In genomic region chr1:157948547-157949152, GRCh38 we compare ENCODE assay signal across 8 cellular contexts. TPM values are rescaled to one million over a fixed set of nuclear protein-coding genes. Genes with fewer than 3 reads are reported as not detected.
A peak's percentile ranks its signal among the peaks of the same experiment; 100 is the strongest.
DNase-seq lines count a peak whose midpoint lies in the region; ATAC-seq and TF ChIP-seq lines count a peak whose summit lies in the region.

No MANE protein-coding gene starts in this region.

- TF ChIP-seq CTCF in AG10803 (conservative IDR thresholded peaks at IDR 0.05; ENCODE audit: low read length) (peak; percentile 55), HEK293 (tag by site-specific recombination; IDR thresholded peaks at IDR 0.05) (peak; percentile 76), left ventricle myocardium inferior (IDR thresholded peaks at IDR 0.05; ENCODE audit: borderline replicate concordance) (peak; percentile 76), testis (IDR thresholded peaks at IDR 0.05) (no peak)

- TF ChIP-seq POLR2A in testis (IDR thresholded peaks at IDR 0.05) = no peak

- H3K4me1 ChIP-seq in HEK293 (ENCODE audit: control insufficient read depth, insufficient read depth, low read length) (no peaks in the 10 kb centered on the region), left ventricle myocardium inferior (no peaks in the 10 kb centered on the region), testis (no peaks in the 10 kb centered on the region)
- H3K4me1 ChIP-seq in effector memory CD4-positive, alpha-beta T cell (ENCODE audit: control insufficient read depth, insufficient read depth, low read length, poor library complexity, severe bottlenecking) = no peaks in the 10 kb centered on the region

- no peaks in the 10 kb centered on the region for H3K9me3 ChIP-seq in HEK293 (ENCODE audit: control insufficient read depth, insufficient read depth, low read depth, low read length)
- H3K9me3 ChIP-seq in left ventricle myocardium inferior (replicated peaks) = no peaks in the 10 kb centered on the region
- H3K9me3 ChIP-seq in testis = no peaks in the 10 kb centered on the region
- H3K9me3 ChIP-seq in effector memory CD4-positive, alpha-beta T cell (ENCODE audit: control insufficient read depth, low read length) = no peaks in the 10 kb centered on the region

- POLR2A ChIA-PET in HEK293 (lab: Yijun Ruan, JAX) = no interaction called here

- H3K4me3 ChIP-seq in AG10803 (ENCODE audit: low read length) (no peak overlapping the region), HEK293 (ENCODE audit: low read depth, low read length) (no peak overlapping the region), left ventricle myocardium inferior (no peak overlapping the region), testis (no peak overlapping the region)
- H3K4me3 ChIP-seq in effector memory CD4-positive, alpha-beta T cell (ENCODE audit: insufficient read depth, low read depth, low read length, poor library complexity, severe bottlenecking) = no peak overlapping the region

- WGBS in testis, 2 donors = 33 to 37% methylated on average over 1 to 2 of the region's 2 CpGs

- H3K36me3 ChIP-seq in HEK293 (ENCODE audit: control insufficient read depth in 2 of 2, insufficient read depth in 1 of 2, low read length in 2 of 2) (no peaks in the 10 kb centered on the region), left ventricle myocardium inferior (no peaks in the 10 kb centered on the region), testis (ENCODE audit: low read depth, missing control alignments) (no peaks in the 10 kb centered on the region)
- H3K36me3 ChIP-seq in effector memory CD4-positive, alpha-beta T cell (ENCODE audit: control insufficient read depth, insufficient read depth, low read length) = no peaks in the 10 kb centered on the region

- ATAC-seq in HG02798 (IDR thresholded peaks at IDR 0.05; ENCODE audit: poor library complexity, unreplicated experiment) = no peak
- ATAC-seq in HG03108 (IDR thresholded peaks at IDR 0.05; ENCODE audit: unreplicated experiment) = no peak

- peak; percentile 25 for DNase-seq in AG10803 (ENCODE audit: low read depth)
- peak; percentile 47 for DNase-seq in SW480 (ENCODE audit: low spot score)
- peak; percentile 33 for DNase-seq in left ventricle myocardium inferior
- peak; percentile 59 for DNase-seq in testis
- DNase-seq in effector memory CD4-positive, alpha-beta T cell = no peak

- CTCF ChIA-PET in HEK293 (lab: Yijun Ruan, JAX) = interaction anchor here (0.5 to 3.2 kb wide), 25 partner anchors 9 to 1049 kb away, joined by 3 to 20 read pairs (median 3); no protein-coding TSS in a partner anchor

- peaks cover 27% of the 10 kb centered on the region for H3K27me3 ChIP-seq in left ventricle myocardium inferior (ENCODE audit: low read depth)
- H3K27me3 ChIP-seq in testis = no peaks in the 10 kb centered on the region
- H3K27me3 ChIP-seq in effector memory CD4-positive, alpha-beta T cell (replicated peaks; ENCODE audit: control insufficient read depth, insufficient read depth, low read length, poor library complexity, severe bottlenecking) = no peaks in the 10 kb centered on the region

- no peak overlapping the region for H3K27ac ChIP-seq in HEK293 (ENCODE audit: extremely low read depth, low read depth, low read length)
- no peak overlapping the region for H3K27ac ChIP-seq in left ventricle myocardium inferior (replicated peaks)
- H3K27ac ChIP-seq in testis = no peak overlapping the region
- no peak overlapping the region for H3K27ac ChIP-seq in effector memory CD4-positive, alpha-beta T cell (ENCODE audit: insufficient read depth, low read length, poor library complexity, severe bottlenecking)

- intact Hi-C loops in left ventricle myocardium inferior (cut with micrococcal nuclease) = loop anchor here (5.0 kb wide), 1 partner anchor 71 kb away; no protein-coding TSS in a partner anchor
- intact Hi-C loops in testis (cut with DNase I; ENCODE audit: low total_unique reads) = no loop called here

TF ChIP-seq in HEK293, 187 proteins besides CTCF, POLR2A, EP300 and RAD21:
- TF ChIP-seq, protein P1, sequence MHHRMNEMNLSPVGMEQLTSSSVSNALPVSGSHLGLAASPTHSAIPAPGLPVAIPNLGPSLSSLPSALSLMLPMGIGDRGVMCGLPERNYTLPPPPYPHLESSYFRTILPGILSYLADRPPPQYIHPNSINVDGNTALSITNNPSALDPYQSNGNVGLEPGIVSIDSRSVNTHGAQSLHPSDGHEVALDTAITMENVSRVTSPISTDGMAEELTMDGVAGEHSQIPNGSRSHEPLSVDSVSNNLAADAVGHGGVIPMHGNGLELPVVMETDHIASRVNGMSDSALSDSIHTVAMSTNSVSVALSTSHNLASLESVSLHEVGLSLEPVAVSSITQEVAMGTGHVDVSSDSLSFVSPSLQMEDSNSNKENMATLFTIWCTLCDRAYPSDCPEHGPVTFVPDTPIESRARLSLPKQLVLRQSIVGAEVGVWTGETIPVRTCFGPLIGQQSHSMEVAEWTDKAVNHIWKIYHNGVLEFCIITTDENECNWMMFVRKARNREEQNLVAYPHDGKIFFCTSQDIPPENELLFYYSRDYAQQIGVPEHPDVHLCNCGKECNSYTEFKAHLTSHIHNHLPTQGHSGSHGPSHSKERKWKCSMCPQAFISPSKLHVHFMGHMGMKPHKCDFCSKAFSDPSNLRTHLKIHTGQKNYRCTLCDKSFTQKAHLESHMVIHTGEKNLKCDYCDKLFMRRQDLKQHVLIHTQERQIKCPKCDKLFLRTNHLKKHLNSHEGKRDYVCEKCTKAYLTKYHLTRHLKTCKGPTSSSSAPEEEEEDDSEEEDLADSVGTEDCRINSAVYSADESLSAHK (tag by site-specific recombination; IDR thresholded peaks at IDR 0.05) = no peak
- TF ChIP-seq ZNF654 (tag by site-specific recombination; IDR thresholded peaks at IDR 0.05; ENCODE audit: low read depth) = peak; percentile 58
- no peak for TF ChIP-seq RBAK (tag by site-specific recombination; IDR thresholded peaks at IDR 0.05)
- no peak for TF ChIP-seq SALL2 (tag by site-specific recombination; IDR thresholded peaks at IDR 0.05; ENCODE audit: borderline replicate concordance)
- no peak for TF ChIP-seq ZSCAN18 (tag by site-specific recombination; IDR thresholded peaks at IDR 0.05)
TF ChIP-seq in HEK293: peak in this region for 1.

RNA-seq across cellular contexts. Expression of gene KIRREL1, which starts 44.8 kb away (rescaled TPM):
- total RNA-seq in left ventricle myocardium inferior (7.3 TPM), testis (10 to 100 TPM; 19.9 to 31.9 TPM)
- polyA plus RNA-seq in testis (ENCODE audit: insufficient read depth, low read depth, low replicate concordance) = 15.5 TPM

Comparison
In these comparisons a context has a peak if more than half of its experiments do, and no peak if none do; other contexts are left out.
1. DNase-seq: peak in AG10803 (single experiment), SW480 (single experiment), left ventricle myocardium inferior (single experiment) and testis (single experiment); none in effector memory CD4-positive, alpha-beta T cell (0 of 3).
2. CTCF ChIP-seq: peak in AG10803 (single experiment), HEK293 (single experiment) and left ventricle myocardium inferior (single experiment); none in testis (0 of 3).